In genomic region chr18:48330016-48330991, GRCh38 we compare ENCODE assay signal across 1 cellular context.
TF ChIP-seq lines count a peak whose summit lies in the region.

No MANE protein-coding gene starts in this region.

TF ChIP-seq in GM23338, 12 proteins besides CTCF, POLR2A, EP300 and RAD21 (continued from another document):
- TF ChIP-seq ETS1 (IDR thresholded peaks at IDR 0.05) (no peak), NANOG (IDR thresholded peaks at IDR 0.05; ENCODE audit: borderline replicate concordance) (no peak)
TF ChIP-seq in GM23338: peak in this region for 0.
